26 cellular contexts compared by ENCODE assay signal in the genomic region with DNA sequence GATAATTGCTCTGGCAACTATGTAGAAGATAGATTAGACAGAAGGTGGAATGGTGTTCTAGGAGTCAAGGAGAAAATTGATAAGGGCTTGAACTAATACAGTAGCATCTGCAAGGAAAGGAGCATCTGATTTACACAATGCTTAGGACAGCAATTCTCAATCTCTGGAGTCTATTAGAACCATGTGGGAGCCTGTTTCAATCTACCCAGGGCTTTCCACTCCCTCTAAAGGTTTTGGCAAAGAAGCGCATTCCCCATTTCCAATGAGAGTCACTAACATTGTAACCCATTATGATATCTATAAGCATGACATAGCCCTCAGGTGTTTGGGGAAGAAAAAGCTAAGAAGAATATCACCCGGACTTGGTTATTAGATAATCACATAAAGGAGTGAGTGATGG.
"Had no signal": no experiment of that assay in that cellular context is flagged by ENCODE, and none has a peak within 500 bp of the region (broad histone marks: within the 10 kb centered on the region; RNA-seq: fewer than 3 reads in every experiment).

No MANE protein-coding gene starts in this region.

- H3K4me3 ChIP-seq: dorsolateral prefrontal cortex, heart right ventricle, left lung, neural progenitor cell, right lobe of liver, thoracic aorta, transverse colon, upper lobe of right lung, uterus had no signal

- H3K27ac ChIP-seq: dorsolateral prefrontal cortex, epithelial cell of prostate, heart right ventricle, left lung, neural progenitor cell, parathyroid adenoma, right lobe of liver, thoracic aorta, transverse colon, upper lobe of right lung, uterus had no signal

- H3K9me3 Mint-ChIP-seq: neural progenitor cell; stimulated activated naive CD8-positive, alpha-beta T cell treated with anti-CD3 and anti-CD28 coated beads, Interleukin-15, Interleukin-2, amounts not matched to agents 100 ng/mL and 50 ng/mL, for 24 hours had no signal

- H3K27ac Mint-ChIP-seq: natural killer cell; neural progenitor cell; progenitor cell of endocrine pancreas; stimulated activated naive B cell treated with anti-CD40 and anti-IgM and Interleukin-4, amounts not matched to agents 10 μg/mL and 1 μg/mL and 100 μg/mL, for 72 hours; stimulated activated naive CD8-positive, alpha-beta T cell treated with anti-CD3 and anti-CD28 coated beads, Interleukin-15, Interleukin-2, amounts not matched to agents 100 ng/mL and 50 ng/mL, for 24 hours had no signal

- H2AFZ ChIP-seq: neural progenitor cell, parathyroid adenoma had no signal

- H3K4me2 ChIP-seq: neural progenitor cell had no signal

- H3K79me2 ChIP-seq: parathyroid adenoma had no signal

- H3K36me3 Mint-ChIP-seq: natural killer cell; neural progenitor cell; stimulated activated naive B cell treated with anti-CD40 and anti-IgM and Interleukin-4, amounts not matched to agents 10 μg/mL and 1 μg/mL and 100 μg/mL, for 72 hours had no signal

- H3K4me1 ChIP-seq: heart right ventricle, left lung, neural progenitor cell, parathyroid adenoma, right lobe of liver, transverse colon, upper lobe of right lung, uterus had no signal

- FAIRE-seq: colon, islet of Langerhans, small intestine had no signal

- H3K9me3 ChIP-seq: right lobe of liver, thoracic aorta, transverse colon, upper lobe of right lung, uterus had no signal

- H3K36me3 ChIP-seq: heart right ventricle, left lung, neural progenitor cell, right lobe of liver, thoracic aorta, transverse colon, upper lobe of right lung, uterus had no signal

- H3K9ac ChIP-seq: neural progenitor cell, parathyroid adenoma had no signal

- H3K27me3 Mint-ChIP-seq: progenitor cell of endocrine pancreas; stimulated activated naive B cell treated with anti-CD40 and anti-IgM and Interleukin-4, amounts not matched to agents 10 μg/mL and 1 μg/mL and 100 μg/mL, for 72 hours had no signal

- H3K27me3 ChIP-seq: dorsolateral prefrontal cortex, heart right ventricle, left lung, neural progenitor cell, right lobe of liver, transverse colon, upper lobe of right lung, uterus had no signal

- H3K4me1 Mint-ChIP-seq: natural killer cell; neural progenitor cell; stimulated activated naive B cell treated with anti-CD40 and anti-IgM and Interleukin-4, amounts not matched to agents 10 μg/mL and 1 μg/mL and 100 μg/mL, for 72 hours had no signal

- DNase-seq: dorsolateral prefrontal cortex; effector CD4-positive, alpha-beta T cell; foreskin melanocyte; glutamatergic neuron; heart right ventricle; hippocampal formation; left cardiac atrium; left lung; mesenchymal stem cell; natural killer cell; right lobe of liver; small intestine; stimulated activated CD4-positive, alpha-beta T cell treated with anti-CD3 and anti-CD28 coated beads, Interleukin-15, amount 100 ng/mL, for 24 hours; stimulated activated CD4-positive, alpha-beta T cell treated with anti-CD3 and anti-CD28 coated beads, Interleukin-2, amount 100 ng/mL, for 48 hours; stimulated activated naive B cell treated with anti-CD40 and anti-IgM and Interleukin-4, amounts not matched to agents 10 μg/mL and 1 μg/mL and 100 μg/mL, for 72 hours; transverse colon; upper lobe of right lung; uterus had no signal

- H3K4me3 Mint-ChIP-seq: natural killer cell; neural progenitor cell; stimulated activated naive B cell treated with anti-CD40 and anti-IgM and Interleukin-4, amounts not matched to agents 10 μg/mL and 1 μg/mL and 100 μg/mL, for 72 hours; stimulated activated naive CD8-positive, alpha-beta T cell treated with anti-CD3 and anti-CD28 coated beads, Interleukin-15, Interleukin-2, amounts not matched to agents 100 ng/mL and 50 ng/mL, for 24 hours had no signal
